Comparison of ENCODE assay signal across 13 cellular contexts in genomic region chr1:32333251-32333963, GRCh38. TPM values are rescaled to one million over a fixed set of nuclear protein-coding genes. Genes with fewer than 3 reads are reported as not detected.
DNase-seq lines count a peak whose midpoint lies in the region; ATAC-seq, FAIRE-seq and TF ChIP-seq lines count a peak whose summit lies in the region.
"Had no signal": no experiment of that assay in that cellular context is flagged by ENCODE, and none has a peak within 500 bp of the region (broad histone marks: within the 10 kb centered on the region; RNA-seq: fewer than 3 reads in every experiment).

No MANE protein-coding gene starts in this region.

- H3K36me3 Mint-ChIP-seq in Calu3 (ENCODE audit: insufficient read depth, unreplicated experiment) (peaks cover 78% of the 10 kb centered on the region), IgD-negative memory B cell (peaks cover 6% of the 10 kb centered on the region), chondrocyte (ENCODE audit: low read depth) (peaks cover 17% of the 10 kb centered on the region)

- no peaks in the 10 kb centered on the region for H3K27me3 ChIP-seq in osteoblast (ENCODE audit: insufficient read depth, low read length)

- H3K4me1 Mint-ChIP-seq in Calu3 (ENCODE audit: low read depth, unreplicated experiment): peaks cover 55% of the 10 kb centered on the region
- H3K4me1 Mint-ChIP-seq in IgD-negative memory B cell: peaks cover 24 to 36% (median 35%) of the 10 kb centered on the region in 3 donors
- H3K4me1 Mint-ChIP-seq in chondrocyte (ENCODE audit: low read depth): peaks cover 23% of the 10 kb centered on the region

- H3K27ac ChIP-seq in osteoblast (ENCODE audit: low read depth, low read length): no peak overlapping the region

- DNase-seq in Calu3 (no peak), chondrocyte (ENCODE audit: low spot score) (no peak), osteoblast (ENCODE audit: insufficient read length, low spot score, missing footprints) (peak; percentile 68), RCC 7860 (ENCODE audit: low spot score) (no peak), NCI-H2029 (lab: John Stamatoyannopoulos, UW) (no peak), Right ventricle myocardium superior (no peak)
- DNase-seq: activated CD8-positive, alpha-beta memory T cell treated with anti-CD3 and anti-CD28 coated beads for 24 hours; GDM1; NCI-H2171 treated with DMSO at 0.1 percent for 48 hours had no signal

- CTCF ChIA-PET in Calu3 (lab: Charles Lee): interaction anchor here (0.9 to 1.4 kb wide), 3 partner anchors 17 to 42 kb away, joined by 3 to 5 read pairs (median 4); partner anchors contain the start of gene HDAC1

- no peak for ATAC-seq in Right ventricle myocardium superior (ENCODE audit: poor library complexity)

- TF ChIP-seq CTCF in Calu3 (IDR thresholded peaks at IDR 0.05; ENCODE audit: unreplicated experiment) (no peak), chondrocyte (IDR thresholded peaks at IDR 0.05) (no peak), osteoblast (IDR thresholded peaks at IDR 0.05; ENCODE audit: extremely low read depth, low read depth, low read length) (no peak)

- no peak for FAIRE-seq in RCC 7860 (lab: Jason Lieb, UNC)
- FAIRE-seq: bronchial epithelial cell had no signal

- peak overlapping the region; percentile 85 for H3K4me3 Mint-ChIP-seq in Calu3 (ENCODE audit: low read depth, unreplicated experiment)
- H3K4me3 Mint-ChIP-seq in IgD-negative memory B cell: peak overlapping the region; percentile 3 to 69 (median 58)
- peak overlapping the region; percentile 92 for H3K4me3 Mint-ChIP-seq in chondrocyte (ENCODE audit: unreplicated experiment)

- no peaks in the 10 kb centered on the region for H3K9me3 ChIP-seq in osteoblast (ENCODE audit: low read depth, low read length)

- H3K4me1 ChIP-seq in osteoblast (ENCODE audit: insufficient read depth, low read length): peaks cover 12% of the 10 kb centered on the region

- H3K79me2 ChIP-seq in osteoblast (ENCODE audit: insufficient read depth, low read length): no peaks in the 10 kb centered on the region

- H3K36me3 ChIP-seq in osteoblast (ENCODE audit: insufficient read depth, low read length): peaks cover 28% of the 10 kb centered on the region

- H3K4me2 ChIP-seq in osteoblast (ENCODE audit: insufficient read depth, low read length): no peak overlapping the region

- H3K27me3 Mint-ChIP-seq in Calu3 (ENCODE audit: unreplicated experiment) (no peaks in the 10 kb centered on the region), IgD-negative memory B cell (no peaks in the 10 kb centered on the region), chondrocyte (ENCODE audit: low read depth) (no peaks in the 10 kb centered on the region)

- intact Hi-C loops in Calu3 (cut with micrococcal nuclease; ENCODE audit: unreplicated experiment): no loop called here
- intact Hi-C loops in Right ventricle myocardium superior (cut with DNase I): no loop called here

- H3K4me3 ChIP-seq in osteoblast (ENCODE audit: insufficient read depth, low read length): no peak overlapping the region

- TSS peak; percentile 86 for BruUV-seq in Calu3 (replicated peaks; lab: Mats Ljungman, UMichigan)

- H2AFZ ChIP-seq in osteoblast (ENCODE audit: low read length): no peak overlapping the region

- H3K9me3 Mint-ChIP-seq in Calu3 (ENCODE audit: low read depth, unreplicated experiment): no peaks in the 10 kb centered on the region
- H3K9me3 Mint-ChIP-seq in IgD-negative memory B cell: no peaks in the 10 kb centered on the region
- H3K9me3 Mint-ChIP-seq in chondrocyte (ENCODE audit: low read depth): no peaks in the 10 kb centered on the region

- H3K27ac Mint-ChIP-seq in Calu3 (ENCODE audit: unreplicated experiment) (peak overlapping the region; percentile 80), IgD-negative memory B cell (peak overlapping the region; percentile 17 to 87 (median 70)), chondrocyte (ENCODE audit: unreplicated experiment) (peak overlapping the region; percentile 8)

- peaks cover 16% of the 10 kb centered on the region for H4K20me1 ChIP-seq in osteoblast (ENCODE audit: insufficient read depth, low read length)

RNA-seq across cellular contexts. Expression of gene MARCKSL1, which starts 2.6 kb away (rescaled TPM):
- total RNA-seq in Calu3 (2022): 169 and 193 TPM in 2 replicates
- polyA plus RNA-seq in IgD-negative memory B cell: 219 TPM
- total RNA-seq in chondrocyte: 58.8 to 104 TPM (median 103 TPM) in 3 replicates
- 15.9 and 16.6 TPM in 2 replicates for total RNA-seq in osteoblast
- total RNA-seq in Right ventricle myocardium superior: 16.1 TPM

RNA-seq across cellular contexts. Expression of gene FAM229A, which starts 28.9 kb away (rescaled TPM):
- total RNA-seq in Calu3 (2022) (7.3 and 7.5 TPM in 2 replicates), chondrocyte (3.6 to 4.5 TPM (median 4.4 TPM) in 3 replicates), osteoblast (1.8 and 2.5 TPM in 2 replicates), Right ventricle myocardium superior (1.7 TPM)
- polyA plus RNA-seq in IgD-negative memory B cell: 1.7 TPM

RNA-seq across cellular contexts. Expression of gene TSSK3, which starts 28.9 kb away (rescaled TPM):
- total RNA-seq in Calu3 (2022) (1.8 and 5.1 TPM in 2 replicates), chondrocyte (0.90 to 2.0 TPM (median 1.7 TPM) in 3 replicates), osteoblast (1.5 and 1.8 TPM in 2 replicates), Right ventricle myocardium superior (1.0 TPM)
- not detected for polyA plus RNA-seq in IgD-negative memory B cell
- total RNA-seq: HT1080, mononuclear cell had no signal

RNA-seq across cellular contexts. Expression of gene HDAC1, which starts 41.5 kb away (rescaled TPM):
- total RNA-seq in Calu3 (2022) (186 and 197 TPM in 2 replicates), chondrocyte (50.2 to 54.9 TPM (median 52.9 TPM) in 3 replicates), osteoblast (44.5 and 46.6 TPM in 2 replicates), Right ventricle myocardium superior (41.0 TPM)
- polyA plus RNA-seq in IgD-negative memory B cell: 183 TPM

Comparison
In these comparisons a context has a peak if more than half of its experiments do, and no peak if none do; other contexts are left out.
1. H3K27ac Mint-ChIP-seq: peak in every context shown above with its lines; median percentile 80 in Calu3; 70 in IgD-negative memory B cell; 8 in chondrocyte.